ENCODE assay signal across 1 cellular context in genomic region chr6:32079566-32080290, GRCh38.
TF ChIP-seq lines count a peak whose summit lies in the region.

No MANE protein-coding gene starts in this region.

TF ChIP-seq in HCT116, 20 proteins besides CTCF, POLR2A, EP300 and RAD21 (continued from another document):
- TF ChIP-seq ATF3 (IDR thresholded peaks at IDR 0.05) (no peak), CEBPB (IDR thresholded peaks at IDR 0.05; ENCODE audit: low read depth) (no peak), SRF (IDR thresholded peaks at IDR 0.05; ENCODE audit: low read depth) (no peak), ZNF274 (IDR thresholded peaks at IDR 0.05; ENCODE audit: low read depth, low read length) (no peak), POLR2AphosphoS5 (IDR thresholded peaks at IDR 0.05; ENCODE audit: low read depth, low read length) (no peak), REST (IDR thresholded peaks at IDR 0.05; ENCODE audit: low read depth) (no peak), FOSL1 (IDR thresholded peaks at IDR 0.05; ENCODE audit: low read depth) (no peak), MAX (IDR thresholded peaks at IDR 0.05) (no peak)
